8 cellular contexts compared by ENCODE assay signal in genomic region chr4:38675167-38676121, GRCh38. TPM values are rescaled to one million over a fixed set of nuclear protein-coding genes. Genes with fewer than 3 reads are reported as not detected.
A peak's percentile ranks its signal among the peaks of the same experiment; 100 is the strongest.
DNase-seq lines count a peak whose midpoint lies in the region; ATAC-seq, FAIRE-seq and TF ChIP-seq lines count a peak whose summit lies in the region.

No MANE protein-coding gene starts in this region.

- POLR2A ChIA-PET in naive thymus-derived CD8-positive, alpha-beta T cell (lab: Charles Lee), result interaction anchor here (0.8 to 3.4 kb wide), 11 partner anchors 9 to 499 kb away, joined by 3 to 14 read pairs (median 7); no protein-coding TSS in a partner anchor

- H3K36me3 ChIP-seq in Karpas-422 (ENCODE audit: insufficient read depth, low read length) (no peaks in the 10 kb centered on the region), esophagus squamous epithelium (peaks cover 0 to 19% (median 4%) of the 10 kb centered on the region in 3 donors)

- FAIRE-seq in GM19239 (lab: Jason Lieb, UNC), result peak; percentile 64

- no peaks in the 10 kb centered on the region for H3K79me2 ChIP-seq in Karpas-422 (ENCODE audit: low read length)

- H3K4me1 ChIP-seq in Karpas-422 (ENCODE audit: low read length), result no peaks in the 10 kb centered on the region
- H3K4me1 ChIP-seq in esophagus squamous epithelium, result peaks cover 74 to 100% (median 80%) of the 10 kb centered on the region in 3 donors

- H3K9me2 ChIP-seq in Karpas-422 (replicated peaks; ENCODE audit: insufficient read depth, low read length), result no peaks in the 10 kb centered on the region

- H3K4me3 Mint-ChIP-seq in activated T-cell treated with anti-CD3 and anti-CD28 coated beads, Interleukin-2, amount 50 U/mL, for 4 hours, result peak overlapping the region; percentile 66
- peak overlapping the region; percentile 20 to 91 (median 82) for H3K4me3 Mint-ChIP-seq in naive thymus-derived CD8-positive, alpha-beta T cell
- no peak overlapping the region for H3K4me3 Mint-ChIP-seq in stimulated activated memory B cell treated with anti-CD40 and anti-IgM and Interleukin-4, amounts not matched to agents 10 μg/mL and 1 μg/mL and 100 μg/mL, for 72 hours

- TF ChIP-seq CTCF in esophagus squamous epithelium (IDR thresholded peaks at IDR 0.05), result peak; percentile 89 to 95 (median 93)

- no peak overlapping the region for H3K4me3 ChIP-seq in Karpas-422 (ENCODE audit: low read length)
- peak overlapping the region in 3 of 4 donors; percentile 17 to 36 (median 20) for H3K4me3 ChIP-seq in esophagus squamous epithelium

- no peaks in the 10 kb centered on the region for H3K27me3 Mint-ChIP-seq in activated T-cell treated with anti-CD3 and anti-CD28 coated beads, Interleukin-2, amount 50 U/mL, for 4 hours (ENCODE audit: low read depth)
- no peaks in the 10 kb centered on the region for H3K27me3 Mint-ChIP-seq in naive thymus-derived CD8-positive, alpha-beta T cell
- no peaks in the 10 kb centered on the region for H3K27me3 Mint-ChIP-seq in stimulated activated memory B cell treated with anti-CD40 and anti-IgM and Interleukin-4, amounts not matched to agents 10 μg/mL and 1 μg/mL and 100 μg/mL, for 72 hours

- WGBS in esophagus squamous epithelium, 2 donors, result 5 to 8% methylated on average over 7 of the region's 7 CpGs

- no peaks in the 10 kb centered on the region for H3K27me3 ChIP-seq in Karpas-422 (ENCODE audit: low read length)
- no peaks in the 10 kb centered on the region for H3K27me3 ChIP-seq in esophagus squamous epithelium

- intact Hi-C loops in esophagus squamous epithelium (cut with DNase I), result no loop called here

- peak overlapping the region; percentile 89 to 99 (median 94) for H3K27ac Mint-ChIP-seq in naive thymus-derived CD8-positive, alpha-beta T cell
- H3K27ac Mint-ChIP-seq in stimulated activated memory B cell treated with anti-CD40 and anti-IgM and Interleukin-4, amounts not matched to agents 10 μg/mL and 1 μg/mL and 100 μg/mL, for 72 hours, result peak overlapping the region; percentile 83

- peak; percentile 63 for DNase-seq in AG08395 (ENCODE audit: low spot score)
- DNase-seq in GM19239 (ENCODE audit: insufficient read length, low spot score), result peak; percentile 49
- DNase-seq in Karpas-422, result peak; percentile 92
- peak; percentile 82 for DNase-seq in activated T-cell treated with anti-CD3 and anti-CD28 coated beads, Interleukin-2, amount 50 U/mL, for 4 hours
- peak; percentile 8 for DNase-seq in esophagus squamous epithelium (lab: John Stamatoyannopoulos, UW)
- peak; percentile 66 to 89 (median 82) for DNase-seq in naive thymus-derived CD8-positive, alpha-beta T cell

- no peaks in the 10 kb centered on the region for H3K9me3 Mint-ChIP-seq in activated T-cell treated with anti-CD3 and anti-CD28 coated beads, Interleukin-2, amount 50 U/mL, for 4 hours
- no peaks in the 10 kb centered on the region for H3K9me3 Mint-ChIP-seq in naive thymus-derived CD8-positive, alpha-beta T cell
- peaks cover 3% of the 10 kb centered on the region for H3K9me3 Mint-ChIP-seq in stimulated activated memory B cell treated with anti-CD40 and anti-IgM and Interleukin-4, amounts not matched to agents 10 μg/mL and 1 μg/mL and 100 μg/mL, for 72 hours

- H3K27ac ChIP-seq in Karpas-422 (ENCODE audit: low read length), result no peak overlapping the region
- peak overlapping the region; percentile 95 to 100 (median 97) for H3K27ac ChIP-seq in esophagus squamous epithelium

- H2AFZ ChIP-seq in Karpas-422 (ENCODE audit: low read length), result no peak overlapping the region

- H4K20me1 ChIP-seq in Karpas-422 (ENCODE audit: insufficient read depth, low read depth, low read length), result no peaks in the 10 kb centered on the region

- peaks cover 8% of the 10 kb centered on the region for H3K36me3 Mint-ChIP-seq in activated T-cell treated with anti-CD3 and anti-CD28 coated beads, Interleukin-2, amount 50 U/mL, for 4 hours (ENCODE audit: insufficient read depth)
- H3K36me3 Mint-ChIP-seq in naive thymus-derived CD8-positive, alpha-beta T cell, result peaks cover 0 to 27% (median 3%) of the 10 kb centered on the region in 3 donors
- peaks cover 15% of the 10 kb centered on the region for H3K36me3 Mint-ChIP-seq in stimulated activated memory B cell treated with anti-CD40 and anti-IgM and Interleukin-4, amounts not matched to agents 10 μg/mL and 1 μg/mL and 100 μg/mL, for 72 hours

- H3K4me2 ChIP-seq in Karpas-422 (ENCODE audit: low read depth, low read length, poor library complexity, severe bottlenecking), result no peak overlapping the region

- TF ChIP-seq POLR2A in esophagus squamous epithelium (IDR thresholded peaks at IDR 0.05), result no peak

- H3K9me3 ChIP-seq in Karpas-422 (ENCODE audit: low read length) (no peaks in the 10 kb centered on the region), esophagus squamous epithelium (no peaks in the 10 kb centered on the region)

- peak; percentile 64 to 66 for ATAC-seq in activated T-cell treated with anti-CD3 and anti-CD28 coated beads, Interleukin-2, amount 50 U/mL, for 4 hours
- peak; percentile 50 to 57 for ATAC-seq in naive thymus-derived CD8-positive, alpha-beta T cell
- ATAC-seq in stimulated activated memory B cell treated with anti-CD40 and anti-IgM and Interleukin-4, amounts not matched to agents 10 μg/mL and 1 μg/mL and 100 μg/mL, for 72 hours, result peak; percentile 57

- H3K9ac ChIP-seq in Karpas-422 (ENCODE audit: low read length), result no peak overlapping the region

- H3K4me1 Mint-ChIP-seq in activated T-cell treated with anti-CD3 and anti-CD28 coated beads, Interleukin-2, amount 50 U/mL, for 4 hours (ENCODE audit: low read depth), result peaks cover 87% of the 10 kb centered on the region
- H3K4me1 Mint-ChIP-seq in naive thymus-derived CD8-positive, alpha-beta T cell, result peaks cover 68 to 94% (median 88%) of the 10 kb centered on the region in 4 donors
- H3K4me1 Mint-ChIP-seq in stimulated activated memory B cell treated with anti-CD40 and anti-IgM and Interleukin-4, amounts not matched to agents 10 μg/mL and 1 μg/mL and 100 μg/mL, for 72 hours, result peaks cover 55% of the 10 kb centered on the region

TF ChIP-seq in PFSK-1, 5 proteins besides CTCF, POLR2A, EP300 and RAD21:
- TF ChIP-seq POLR2AphosphoS5 (IDR thresholded peaks at IDR 0.05; ENCODE audit: low read depth, low read length), result no peak
- 0 out of 2 replicates have a peak, but pooled peaks have one; percentile 32 for TF ChIP-seq SIN3A (IDR thresholded peaks at IDR 0.05; ENCODE audit: borderline replicate concordance, insufficient read depth, low read length)
TF ChIP-seq in PFSK-1: peak in this region for 1.

RNA-seq across cellular contexts. Expression of gene KLF3, which starts 11.4 kb away (rescaled TPM):
- not detected in 2 replicates for total RNA-seq in Karpas-422 (2014; rRNA removed; shearing (Covaris generic); ENCODE audit: low replicate concordance)
- 20.4 TPM for polyA plus RNA-seq in PFSK-1 (2012; ENCODE audit: insufficient read length, low read depth)
- 10 to 100 TPM in 2 of 3 donors, 1 to 10 TPM in 1; 9.9 to 12.6 (median 10.9) TPM for total RNA-seq in activated T-cell treated with anti-CD3 and anti-CD28 coated beads, Interleukin-2, amount 50 U/mL, for 4 hours
- 10 to 100 TPM; 44.2 to 91.4 (median 82.7) TPM for total RNA-seq in esophagus squamous epithelium
- 100 to 1,000 TPM; 124 to 125 TPM for total RNA-seq in naive thymus-derived CD8-positive, alpha-beta T cell
- 10 to 100 TPM; 46.2 to 56.6 (median 50.8) TPM for polyA plus RNA-seq in naive thymus-derived CD8-positive, alpha-beta T cell

Comparison
In these comparisons a context has a peak if more than half of its experiments do, and no peak if none do; other contexts are left out.
1. DNase-seq: peak in every context shown above with its lines; median percentile 92 in Karpas-422; 82 in activated T-cell treated with anti-CD3 and anti-CD28 coated beads, Interleukin-2, amount 50 U/mL, for 4 hours; 82 in naive thymus-derived CD8-positive, alpha-beta T cell; 63 in AG08395; 49 in GM19239; 8 in esophagus squamous epithelium.
2. RNA of gene KLF3, which starts 11.4 kb away (total RNA-seq): 124 to 125 TPM in naive thymus-derived CD8-positive, alpha-beta T cell, 44.2 to 91.4 TPM in esophagus squamous epithelium and 9.9 to 12.6 TPM in activated T-cell treated with anti-CD3 and anti-CD28 coated beads, Interleukin-2, amount 50 U/mL, for 4 hours; not detected in Karpas-422; every median in the first group is over 10 times any median in the second.
3. Peak in every context shown above with its lines, with median percentiles within 50 percentile points of each other: ATAC-seq.